ENCODE assay signal across 1 cellular context in genomic region chr15:101027273-101027901, GRCh38.
TF ChIP-seq lines count a peak whose summit lies in the region.

No MANE protein-coding gene starts in this region.

TF ChIP-seq in WTC11, 78 proteins besides CTCF, POLR2A, EP300 and RAD21 (continued from another document):
- no peak for TF ChIP-seq ATF2 (CRISPR knock-in tag; IDR thresholded peaks at IDR 0.05; ENCODE audit: borderline replicate concordance, low read depth)
- no peak for TF ChIP-seq TEAD4 (CRISPR knock-in tag; IDR thresholded peaks at IDR 0.05)
- no peak for TF ChIP-seq CREB1 (CRISPR knock-in tag; IDR thresholded peaks at IDR 0.05)
- TF ChIP-seq FOXP1 (CRISPR knock-in tag; IDR thresholded peaks at IDR 0.05; ENCODE audit: borderline replicate concordance), result 0 out of 2 replicates have a peak, but pooled peaks have one; percentile 44
TF ChIP-seq in WTC11: peak in this region for 1.
